Comparison of ENCODE assay signal across 8 cellular contexts in the genomic region with DNA sequence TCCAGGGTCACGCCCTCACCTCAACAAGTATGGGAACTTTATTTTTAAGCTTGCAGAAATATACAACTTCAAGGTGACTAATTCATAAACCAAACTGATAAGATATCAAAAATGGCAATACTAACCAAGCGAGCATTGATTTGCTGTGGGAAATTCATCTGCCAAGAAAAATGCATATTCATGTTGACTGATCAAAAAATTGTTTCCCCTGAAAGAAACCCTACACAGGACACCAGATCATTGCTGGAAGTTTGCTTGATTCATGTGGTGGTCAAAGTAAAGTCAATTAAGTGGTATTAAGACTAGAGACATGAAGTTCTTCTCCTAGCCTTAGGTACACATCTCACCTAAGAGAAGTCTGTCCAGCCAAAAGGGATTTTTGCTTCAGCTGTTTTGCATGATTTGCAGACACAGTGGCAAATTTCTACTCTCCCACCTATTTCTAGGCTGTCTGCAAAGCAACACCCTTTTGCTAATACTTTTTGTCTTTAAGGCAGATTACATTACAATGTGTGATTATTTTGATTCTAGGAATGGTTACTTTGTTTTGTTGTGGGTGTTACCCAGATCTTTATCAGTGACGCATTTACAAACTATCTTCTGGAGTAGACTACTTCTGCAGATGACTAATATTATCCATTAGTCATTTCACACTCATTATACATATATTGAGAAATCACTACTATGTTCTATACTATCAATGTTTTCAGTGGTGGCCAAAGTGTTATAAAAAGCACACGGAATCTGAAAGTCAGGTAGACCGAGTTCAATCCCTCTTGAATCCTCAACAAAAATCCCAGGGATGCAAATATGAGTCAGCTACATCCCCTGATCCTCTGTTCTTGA. TPM values are rescaled to one million over a fixed set of nuclear protein-coding genes. Genes with fewer than 3 reads are reported as not detected.
DNase-seq lines count a peak whose midpoint lies in the region; ATAC-seq and TF ChIP-seq lines count a peak whose summit lies in the region.

No MANE protein-coding gene starts in this region.

- peak; percentile 21 for DNase-seq in activated CD4-positive, alpha-beta T cell treated with anti-CD3 and anti-CD28 coated beads for 36 hours
- no peak for DNase-seq in activated CD4-positive, alpha-beta T cell treated with anti-CD3 and anti-CD28 coated beads, Interleukin-2, amount 50 U/mL, for 48 hours
- peak; percentile 86 for DNase-seq in RKO (ENCODE audit: low spot score)
- peak; percentile 73 for DNase-seq in fibroblast of villous mesenchyme (ENCODE audit: low read depth)
- no peak for DNase-seq in inferior parietal cortex (ENCODE audit: extremely low spot score)
- no peak for DNase-seq in retina
- no peak for DNase-seq in caudate nucleus (lab: John Stamatoyannopoulos, UW)

- intact Hi-C loops in activated CD4-positive, alpha-beta T cell treated with anti-CD3 and anti-CD28 coated beads for 36 hours (cut with DNase I, micrococcal nuclease), result loop anchor here (1.0 to 10.0 kb wide), 10 partner anchors 10 to 1201 kb away; partner anchors contain the start of genes HSPA13 (in 2 of the 2) and SAMSN1 (in 2 of the 2)

- no peak overlapping the region for H3K4me3 ChIP-seq in fibroblast of villous mesenchyme (ENCODE audit: low read depth, low read length)

- CTCF ChIA-PET in activated CD4-positive, alpha-beta T cell treated with anti-CD3 and anti-CD28 coated beads for 36 hours (lab: Charles Lee), result interaction anchor here (1.2 to 1.6 kb wide), 2 partner anchors 10 to 204 kb away, joined by 5 to 7 read pairs; no protein-coding TSS in a partner anchor

- POLR2A ChIA-PET in activated CD4-positive, alpha-beta T cell treated with anti-CD3 and anti-CD28 coated beads for 36 hours (lab: Charles Lee), result no interaction called here

- H3K36me3 Mint-ChIP-seq in activated CD4-positive, alpha-beta T cell treated with anti-CD3 and anti-CD28 coated beads for 36 hours (ENCODE audit: low read depth), result peaks cover 53% of the 10 kb centered on the region

- H3K27ac ChIP-seq in caudate nucleus (ENCODE audit: low read depth, low read length), result no peak overlapping the region

- peak overlapping the region; percentile 83 for H3K4me3 Mint-ChIP-seq in activated CD4-positive, alpha-beta T cell treated with anti-CD3 and anti-CD28 coated beads for 36 hours

- peaks cover 80% of the 10 kb centered on the region for H3K4me1 Mint-ChIP-seq in activated CD4-positive, alpha-beta T cell treated with anti-CD3 and anti-CD28 coated beads for 36 hours

- peak overlapping the region; percentile 100 for H3K27ac Mint-ChIP-seq in activated CD4-positive, alpha-beta T cell treated with anti-CD3 and anti-CD28 coated beads for 36 hours

- no peak for TF ChIP-seq CTCF in fibroblast of villous mesenchyme (IDR thresholded peaks at IDR 0.05; ENCODE audit: insufficient read depth, low read depth, low read length)

- peaks cover 22% of the 10 kb centered on the region for H3K9me3 Mint-ChIP-seq in activated CD4-positive, alpha-beta T cell treated with anti-CD3 and anti-CD28 coated beads for 36 hours (ENCODE audit: low read depth)

- ATAC-seq in activated CD4-positive, alpha-beta T cell treated with anti-CD3 and anti-CD28 coated beads for 36 hours, result peak; percentile 78
- peak; percentile 86 for ATAC-seq in HG02763 (IDR thresholded peaks at IDR 0.05; ENCODE audit: unreplicated experiment)

- H3K27me3 Mint-ChIP-seq in activated CD4-positive, alpha-beta T cell treated with anti-CD3 and anti-CD28 coated beads for 36 hours, result no peaks in the 10 kb centered on the region

RNA-seq across cellular contexts. Expression of gene SAMSN1, which starts 12.3 kb away (rescaled TPM):
- total RNA-seq in activated CD4-positive, alpha-beta T cell treated with anti-CD3 and anti-CD28 coated beads for 36 hours, result 10 to 100 TPM; 39.8 to 43.5 TPM
- 0.86 TPM in 1 of 2 replicates, not detected in the other for total RNA-seq in fibroblast of villous mesenchyme

Comparison
In these comparisons a context has a peak if more than half of its experiments do, and no peak if none do; other contexts are left out.
1. DNase-seq: peak in activated CD4-positive, alpha-beta T cell treated with anti-CD3 and anti-CD28 coated beads for 36 hours (single experiment), RKO (single experiment) and fibroblast of villous mesenchyme (single experiment); none in activated CD4-positive, alpha-beta T cell treated with anti-CD3 and anti-CD28 coated beads, Interleukin-2, amount 50 U/mL, for 48 hours (0 of 2), inferior parietal cortex (single experiment), retina (single experiment) and caudate nucleus (0 of 61).
2. RNA of gene SAMSN1, which starts 12.3 kb away (total RNA-seq): 39.8 to 43.5 TPM in activated CD4-positive, alpha-beta T cell treated with anti-CD3 and anti-CD28 coated beads for 36 hours; 0.86 TPM in fibroblast of villous mesenchyme; every median in the first group is over 10 times any median in the second.